8 cellular contexts compared by ENCODE assay signal in genomic region chr12:94147991-94148840, GRCh38. TPM values are rescaled to one million over a fixed set of nuclear protein-coding genes. Genes with fewer than 3 reads are reported as not detected.
DNase-seq lines count a peak whose midpoint lies in the region; ATAC-seq and TF ChIP-seq lines count a peak whose summit lies in the region.

Gene PLXNC1 (plus strand): TSS chr12:94148577. CDS start chr12:94148972, 395 bp downstream.

- TF ChIP-seq CTCF in right atrium auricular region (IDR thresholded peaks at IDR 0.05) (no peak), psoas muscle (IDR thresholded peaks at IDR 0.05) (no peak)

- H3K27me3 ChIP-seq in right atrium auricular region (no peaks in the 10 kb centered on the region), psoas muscle (ENCODE audit: insufficient read depth in 3 of 3, low read length in 2 of 3) (peaks cover 0 to 51% (median 13%) of the 10 kb centered on the region in 3 donors)

- no peaks in the 10 kb centered on the region for H3K36me3 ChIP-seq in right atrium auricular region
- H3K36me3 ChIP-seq in psoas muscle (ENCODE audit: insufficient read depth in 1 of 2, low read depth in 1 of 2): no peaks in the 10 kb centered on the region

- peak within 1 kb of the TSS in 1 of 2 donors; percentile 42 for H3K27ac ChIP-seq in right atrium auricular region
- no peak within 1 kb of the TSS for H3K27ac ChIP-seq in psoas muscle

- H3K36me3 Mint-ChIP-seq in T-cell: no peaks in the 10 kb centered on the region

- DNase-seq in CD1c-positive myeloid dendritic cell (ENCODE audit: extremely low spot score): peak; percentile 76
- DNase-seq in T-cell: peak; percentile 47 to 75 (median 62)
- peak; percentile 3 for DNase-seq in amniotic stem cell (lab: John Stamatoyannopoulos, UW)
- DNase-seq in right atrium auricular region (ENCODE audit: low spot score): no peak
- peak; percentile 55 to 77 for DNase-seq in psoas muscle
- DNase-seq in HT-29 (ENCODE audit: low spot score): no peak

- WGBS in psoas muscle, 3 donors: 0 to 1% (median 0%) methylated on average over 50 to 88 of the region's 89 CpGs

- peak within 1 kb of the TSS; percentile 23 to 66 for H3K27ac Mint-ChIP-seq in T-cell

- H3K4me3 ChIP-seq in right atrium auricular region (peak within 1 kb of the TSS; percentile 58 to 67), psoas muscle (peak within 1 kb of the TSS; percentile 69)

- peak; percentile 41 for ATAC-seq in GM19397 (IDR thresholded peaks at IDR 0.05; ENCODE audit: unreplicated experiment)
- peak; percentile 42 for ATAC-seq in HG03520 (IDR thresholded peaks at IDR 0.05; ENCODE audit: unreplicated experiment)
- ATAC-seq in T-cell (replicated peaks in 1 of 4): peak; percentile 73 to 77 (median 74)
- peak in 2 of 4 donors; percentile 14 to 25 for ATAC-seq in psoas muscle

- intact Hi-C loops in psoas muscle (cut with DNase I): loop anchor here in 1 of 2 donors (5.0 to 10.0 kb wide), 2 partner anchors 287 to 384 kb away; no protein-coding TSS in a partner anchor

- POLR2A ChIA-PET in T-cell (lab: Charles Lee): interaction anchor here in 1 of 2 donors (0.6 kb wide), 1 partner anchor 918 kb away, joined by 3 read pairs; no protein-coding TSS in a partner anchor

- H3K4me3 Mint-ChIP-seq in T-cell: peak within 1 kb of the TSS; percentile 85 to 93 (median 92)

- H3K9me3 ChIP-seq in right atrium auricular region: no peaks in the 10 kb centered on the region
- no peaks in the 10 kb centered on the region for H3K9me3 ChIP-seq in psoas muscle

- H3K4me1 ChIP-seq in right atrium auricular region: peaks cover 0 to 35% of the 10 kb centered on the region in 2 donors
- H3K4me1 ChIP-seq in psoas muscle: no peaks in the 10 kb centered on the region

- no peaks in the 10 kb centered on the region for H3K9me3 Mint-ChIP-seq in T-cell

- CTCF ChIA-PET in T-cell (lab: Charles Lee): interaction anchor here (0.6 to 1.0 kb wide), 6 partner anchors 19 to 1226 kb away, joined by 3 to 8 read pairs (median 4); no protein-coding TSS in a partner anchor

- H3K4me1 Mint-ChIP-seq in T-cell: peaks cover 27 to 37% (median 28%) of the 10 kb centered on the region in 3 donors

- no peaks in the 10 kb centered on the region for H3K27me3 Mint-ChIP-seq in T-cell

RNA-seq across cellular contexts. Expression of gene PLXNC1, which starts in this region (rescaled TPM):
- total RNA-seq in T-cell (10 to 100 TPM; 12.9 to 23.9 (median 19.2) TPM), right atrium auricular region (1 to 10 TPM; 2.0 to 3.0 TPM), psoas muscle (1 to 10 TPM in 2 of 4 donors, under 1 TPM in 2; 0.52 to 4.0 (median 1.8) TPM)
- under 1 TPM; 0.18 to 0.51 (median 0.25) TPM for polyA plus RNA-seq in psoas muscle
- 0.05 TPM in 1 of 2 replicates, not detected in the other for total RNA-seq in HT-29 (2014; rRNA removed; shearing (Covaris generic))

Comparison
In these comparisons a context has a peak if more than half of its experiments do, and no peak if none do; other contexts are left out.
1. DNase-seq: peak in CD1c-positive myeloid dendritic cell (single experiment), T-cell (34 of 34), amniotic stem cell (single experiment) and psoas muscle (2 of 2); none in right atrium auricular region (single experiment) and HT-29 (single experiment).